23 cellular contexts compared by ENCODE assay signal in the genomic region with DNA sequence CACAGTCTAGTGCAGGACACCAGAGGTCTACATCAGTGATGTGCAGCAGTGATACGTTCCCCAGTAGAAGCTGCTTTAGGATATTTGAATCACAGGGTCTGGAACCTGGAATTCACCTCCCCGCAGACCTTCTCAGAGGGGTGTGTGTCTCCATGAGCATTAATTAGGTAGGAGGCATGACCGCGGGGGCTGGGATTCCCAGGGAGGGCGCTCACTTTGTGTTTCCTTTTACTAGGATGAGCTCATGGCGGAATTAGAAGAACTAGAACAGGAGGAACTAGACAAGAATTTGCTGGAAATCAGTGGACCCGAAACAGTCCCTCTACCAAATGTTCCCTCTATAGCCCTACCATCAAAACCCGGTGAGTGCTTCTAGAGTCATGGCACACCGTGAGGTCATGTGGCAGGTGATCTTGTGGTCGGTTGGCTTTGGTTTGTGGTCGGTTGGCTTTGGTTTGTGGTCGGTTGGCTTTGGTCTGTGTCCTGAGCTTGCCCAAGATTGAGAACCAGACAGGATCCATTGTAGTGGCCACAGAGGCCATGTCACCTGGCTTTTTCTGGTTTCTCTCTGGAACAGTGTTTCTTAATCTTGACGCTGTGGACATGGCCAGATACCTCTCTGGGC. TPM values are rescaled to one million over a fixed set of nuclear protein-coding genes. Genes with fewer than 3 reads are reported as not detected.
A peak's percentile ranks its signal among the peaks of the same experiment; 100 is the strongest.
DNase-seq lines count a peak whose midpoint lies in the region; ATAC-seq, FAIRE-seq and TF ChIP-seq lines count a peak whose summit lies in the region.
"Had no signal": no experiment of that assay in that cellular context is flagged by ENCODE, and none has a peak within 500 bp of the region (broad histone marks: within the 10 kb centered on the region; RNA-seq: fewer than 3 reads in every experiment).

No MANE protein-coding gene starts in this region.

- DNase-seq in WTC11 (ENCODE audit: low spot score) = no peak
- DNase-seq in kidney = peak; percentile 43
- DNase-seq in SK-N-DZ (ENCODE audit: low spot score) = no peak
- DNase-seq in NCI-H345 treated with DMSO at 0.1 percent for 48 hours (lab: John Stamatoyannopoulos, UW; ENCODE audit: unreplicated experiment) = no peak
- DNase-seq: activated CD4-positive, alpha-beta T cell treated with anti-CD3 and anti-CD28 coated beads for 4 hours; CD8-positive, alpha-beta memory T cell; DMS53; effector CD4-positive, alpha-beta T cell; foreskin melanocyte; GDM1; hippocampal formation; Karpas-422; left ventricle myocardium inferior; NCI-H1048; NCI-H187 treated with DMSO at 0.1 percent for 48 hours; right lobe of liver had no signal

- peak overlapping the region; percentile 36; the same call in 1 of the 2 replicates for H3K27ac Mint-ChIP-seq in WTC11
- H3K27ac Mint-ChIP-seq: mesothelial cell of epicardium, nephron had no signal

- CTCF ChIA-PET in WTC11 (lab: Charles Lee) = interaction anchor here (1.0 kb wide), 1 partner anchor 60 kb away, joined by 3 read pairs; no protein-coding TSS in a partner anchor

- no peaks in the 10 kb centered on the region for H3K27me3 Mint-ChIP-seq in WTC11 (ENCODE audit: low read depth)
- H3K27me3 Mint-ChIP-seq: CD8-positive, alpha-beta memory T cell had no signal

- TF ChIP-seq CTCF in WTC11 (IDR thresholded peaks at IDR 0.05) (no peak), kidney (IDR thresholded peaks at IDR 0.05; ENCODE audit: borderline replicate concordance, extremely low read depth, insufficient read depth) (no peak)

- ATAC-seq in WTC11 (no peak), HG02678 (IDR thresholded peaks at IDR 0.05; ENCODE audit: unreplicated experiment) (no peak)
- ATAC-seq: right lobe of liver had no signal

- H3K4me2 ChIP-seq in BLaER1 = peak overlapping the region; percentile 38
- H3K4me2 ChIP-seq in BLaER1 treated with 17β-estradiol and CSF1 and Interleukin-3, amounts not matched to agents 10 nM and 100 nM = peak overlapping the region in 8 of 11 experiments; percentile 9 to 59 (median 36); a peak in 13 of 22 replicates

- POLR2A ChIA-PET in WTC11 (lab: Charles Lee) = no interaction called here

- peaks cover 46% of the 10 kb centered on the region for H3K36me3 Mint-ChIP-seq in WTC11

- no peak overlapping the region for H3K4me3 Mint-ChIP-seq in WTC11
- H3K4me3 Mint-ChIP-seq: mesothelial cell of epicardium, nephron had no signal

- H3K9ac ChIP-seq in BLaER1 (no peak overlapping the region), kidney (ENCODE audit: low read length in 2 of 2) (no peak overlapping the region)
- no peak overlapping the region for H3K9ac ChIP-seq in BLaER1 treated with 17β-estradiol and CSF1 and Interleukin-3, amounts not matched to agents 10 nM and 100 nM
- H3K9ac ChIP-seq: parathyroid adenoma had no signal

- no peaks in the 10 kb centered on the region for H3K27me3 ChIP-seq in BLaER1
- H3K27me3 ChIP-seq in BLaER1 treated with 17β-estradiol and CSF1 and Interleukin-3, amounts not matched to agents 10 nM and 100 nM = no peaks in the 10 kb centered on the region
- H3K27me3 ChIP-seq: right lobe of liver had no signal

- H3K9me3 ChIP-seq in BLaER1 = no peaks in the 10 kb centered on the region
- 0 out of 22 replicates have a peak, but pooled peaks cover 0 to 3% (median 0%) of the 10 kb centered on the region in 11 experiments for H3K9me3 ChIP-seq in BLaER1 treated with 17β-estradiol and CSF1 and Interleukin-3, amounts not matched to agents 10 nM and 100 nM (replicated peaks in 1 of 11)
- no peaks in the 10 kb centered on the region for H3K9me3 ChIP-seq in kidney (ENCODE audit: control insufficient read depth in 1 of 2, low read length in 2 of 2)
- H3K9me3 ChIP-seq: left ventricle myocardium inferior, right lobe of liver had no signal

- intact Hi-C loops in kidney (cut with DNase I) = no loop called here

- H3K4me1 ChIP-seq in BLaER1 (peaks cover 28% of the 10 kb centered on the region), kidney (ENCODE audit: control insufficient read depth in 1 of 2, insufficient read depth in 1 of 2, low read depth in 1 of 2, low read length in 2 of 2) (no peaks in the 10 kb centered on the region)
- H3K4me1 ChIP-seq in BLaER1 treated with 17β-estradiol and CSF1 and Interleukin-3, amounts not matched to agents 10 nM and 100 nM = peaks cover 12 to 35% (median 30%) of the 10 kb centered on the region in 10 experiments
- H3K4me1 ChIP-seq: parathyroid adenoma, right lobe of liver had no signal

- H4K20me1 ChIP-seq in BLaER1 = peaks cover 63% of the 10 kb centered on the region
- H4K20me1 ChIP-seq in BLaER1 treated with 17β-estradiol and CSF1 and Interleukin-3, amounts not matched to agents 10 nM and 100 nM = peaks cover 48 to 98% (median 64%) of the 10 kb centered on the region in 11 experiments

- H3K4me3 ChIP-seq in BLaER1 (no peak overlapping the region), kidney (ENCODE audit: low read length in 2 of 2) (no peak overlapping the region)
- no peak overlapping the region for H3K4me3 ChIP-seq in BLaER1 treated with 17β-estradiol and CSF1 and Interleukin-3, amounts not matched to agents 10 nM and 100 nM
- H3K4me3 ChIP-seq: left ventricle myocardium inferior, right lobe of liver had no signal

- peaks cover 90% of the 10 kb centered on the region for H3K36me3 ChIP-seq in BLaER1
- H3K36me3 ChIP-seq in BLaER1 treated with 17β-estradiol and CSF1 and Interleukin-3, amounts not matched to agents 10 nM and 100 nM = peaks cover 88 to 99% (median 94%) of the 10 kb centered on the region in 11 experiments
- H3K36me3 ChIP-seq in kidney (ENCODE audit: control insufficient read depth in 1 of 2, insufficient read depth in 2 of 2, low read length in 2 of 2) = peaks cover 22 to 43% of the 10 kb centered on the region in 2 donors

- H3K4me1 Mint-ChIP-seq in WTC11 = peaks cover 8% of the 10 kb centered on the region

- FAIRE-seq in kidney (lab: Jason Lieb, UNC) = no peak
- FAIRE-seq: HTR-8/SVneo had no signal

- H3K27ac ChIP-seq in BLaER1 (no peak overlapping the region), kidney (ENCODE audit: low read depth in 2 of 2, low read length in 2 of 2) (no peak overlapping the region)
- no peak overlapping the region for H3K27ac ChIP-seq in BLaER1 treated with 17β-estradiol and CSF1 and Interleukin-3, amounts not matched to agents 10 nM and 100 nM
- H3K27ac ChIP-seq: left ventricle myocardium inferior, parathyroid adenoma, right lobe of liver had no signal

- no peaks in the 10 kb centered on the region for H3K9me3 Mint-ChIP-seq in WTC11
- H3K9me3 Mint-ChIP-seq: CD8-positive, alpha-beta memory T cell; mesothelial cell of epicardium; nephron had no signal

TF ChIP-seq in WTC11, 78 proteins besides CTCF, POLR2A, EP300 and RAD21:
- TF ChIP-seq, protein P1, sequence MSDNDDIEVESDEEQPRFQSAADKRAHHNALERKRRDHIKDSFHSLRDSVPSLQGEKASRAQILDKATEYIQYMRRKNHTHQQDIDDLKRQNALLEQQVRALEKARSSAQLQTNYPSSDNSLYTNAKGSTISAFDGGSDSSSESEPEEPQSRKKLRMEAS (CRISPR knock-in tag; IDR thresholded peaks at IDR 0.05) = no peak
- no peak for TF ChIP-seq FOXJ3 (CRISPR knock-in tag; IDR thresholded peaks at IDR 0.05; ENCODE audit: borderline replicate concordance)

RNA-seq across cellular contexts. Expression of a gene that starts 40.8 kb away (rescaled TPM):
- total RNA-seq in WTC11 (2021) (65.4 to 72.5 TPM (median 66.1 TPM) in 3 replicates), kidney (104 TPM)
- polyA plus RNA-seq in kidney (ENCODE audit: insufficient read depth, low read depth, low replicate concordance) = 137 TPM
- 27.3 and 38.4 TPM in 2 replicates for polyA plus RNA-seq in SK-N-DZ (2014; cell fraction: cytosol; rRNA removed)
- polyA plus RNA-seq in SK-N-DZ (2014; cell fraction: nucleus; rRNA removed) = 13.9 and 34.3 TPM in 2 replicates
